In genomic region chr2:106165064-106165463, GRCh38 we compare ENCODE assay signal across 16 cellular contexts. TPM values are rescaled to one million over a fixed set of nuclear protein-coding genes. Genes with fewer than 3 reads are reported as not detected.
DNase-seq lines count a peak whose midpoint lies in the region; ATAC-seq and TF ChIP-seq lines count a peak whose summit lies in the region.
"Had no signal": no experiment of that assay in that cellular context is flagged by ENCODE, and none has a peak within 500 bp of the region (broad histone marks: within the 10 kb centered on the region; RNA-seq: fewer than 3 reads in every experiment).

No MANE protein-coding gene starts in this region.

- ATAC-seq in GM18519 (IDR thresholded peaks at IDR 0.05; ENCODE audit: low FRiP score, unreplicated experiment), result no peak

- POLR2A ChIA-PET in activated CD4-positive, alpha-beta memory T cell treated with anti-CD3 and anti-CD28 coated beads for 36 hours (lab: Charles Lee), result no interaction called here
- POLR2A ChIA-PET in activated CD4-positive, alpha-beta memory T cell treated with anti-CD3 and anti-CD28 coated beads, Interleukin-2, amount 10 ng/mL, durations not matched to agents 7 days and 5 days (lab: Charles Lee), result interaction anchor here (1.3 to 2.7 kb wide), 3 partner anchors 26 to 28 kb away, joined by 3 to 9 read pairs (median 4); no protein-coding TSS in a partner anchor

- peak overlapping the region; percentile 47 for H3K27ac Mint-ChIP-seq in activated CD4-positive, alpha-beta memory T cell treated with anti-CD3 and anti-CD28 coated beads for 36 hours
- no peak overlapping the region for H3K27ac Mint-ChIP-seq in activated CD4-positive, alpha-beta memory T cell treated with anti-CD3 and anti-CD28 coated beads, Interleukin-2, amount 10 ng/mL, durations not matched to agents 7 days and 5 days

- H3K9me3 Mint-ChIP-seq in activated CD4-positive, alpha-beta memory T cell treated with anti-CD3 and anti-CD28 coated beads for 36 hours, result no peaks in the 10 kb centered on the region
- no peaks in the 10 kb centered on the region for H3K9me3 Mint-ChIP-seq in activated CD4-positive, alpha-beta memory T cell treated with anti-CD3 and anti-CD28 coated beads, Interleukin-2, amount 10 ng/mL, durations not matched to agents 7 days and 5 days

- peak; percentile 29 for DNase-seq in activated CD4-positive, alpha-beta memory T cell treated with anti-CD3 and anti-CD28 coated beads for 36 hours
- no peak for DNase-seq in activated CD4-positive, alpha-beta memory T cell treated with anti-CD3 and anti-CD28 coated beads, Interleukin-2, amount 10 ng/mL, durations not matched to agents 7 days and 5 days
- DNase-seq in NB4 (ENCODE audit: low read depth) (peak; percentile 37), fibroblast of pulmonary artery (ENCODE audit: low read depth) (no peak), retinal pigment epithelial cell (ENCODE audit: low read depth) (no peak), NCI-H2171 (lab: John Stamatoyannopoulos, UW) (no peak)
- no peak for DNase-seq in activated effector memory CD4-positive, alpha-beta T cell treated with anti-CD3 and anti-CD28 coated beads, Interleukin-2, amount 50 U/mL, for 16 hours
- DNase-seq: activated CD4-positive, CD25-positive, alpha-beta regulatory T cell; amniotic stem cell; glutamatergic neuron; NCI-H1092; NCI-H510A treated with DMSO at 0.1 percent for 48 hours; SHP77 treated with DMSO at 0.1 percent for 48 hours; transverse colon had no signal

- TF ChIP-seq CTCF in NB4 (IDR thresholded peaks at IDR 0.05; ENCODE audit: low read depth, low read length) (no peak), fibroblast of pulmonary artery (IDR thresholded peaks at IDR 0.05; ENCODE audit: low read length, missing control alignments) (peak; percentile 7), retinal pigment epithelial cell (conservative IDR thresholded peaks at IDR 0.05; ENCODE audit: low read depth, low read length) (peak; percentile 22)

- peaks cover 68% of the 10 kb centered on the region for H3K4me1 Mint-ChIP-seq in activated CD4-positive, alpha-beta memory T cell treated with anti-CD3 and anti-CD28 coated beads for 36 hours (ENCODE audit: low read depth)
- peaks cover 51% of the 10 kb centered on the region for H3K4me1 Mint-ChIP-seq in activated CD4-positive, alpha-beta memory T cell treated with anti-CD3 and anti-CD28 coated beads, Interleukin-2, amount 10 ng/mL, durations not matched to agents 7 days and 5 days

- intact Hi-C loops in activated CD4-positive, alpha-beta memory T cell treated with anti-CD3 and anti-CD28 coated beads for 36 hours (cut with micrococcal nuclease), result no loop called here

- H3K4me3 ChIP-seq in NB4 (ENCODE audit: low read depth, low read length) (no peak overlapping the region), fibroblast of pulmonary artery (replicated peaks; ENCODE audit: low read depth, low read length) (no peak overlapping the region), retinal pigment epithelial cell (ENCODE audit: low read length) (no peak overlapping the region)
- H3K4me3 ChIP-seq: lung, transverse colon had no signal

- CTCF ChIA-PET in activated CD4-positive, alpha-beta memory T cell treated with anti-CD3 and anti-CD28 coated beads for 36 hours (lab: Charles Lee), result interaction anchor here (2.0 kb wide), 1 partner anchor 28 kb away, joined by 5 read pairs; no protein-coding TSS in a partner anchor
- CTCF ChIA-PET in activated CD4-positive, alpha-beta memory T cell treated with anti-CD3 and anti-CD28 coated beads, Interleukin-2, amount 10 ng/mL, durations not matched to agents 7 days and 5 days (lab: Charles Lee), result interaction anchor here (1.3 to 2.7 kb wide), 2 partner anchors 12 to 28 kb away, joined by 3 to 7 read pairs; no protein-coding TSS in a partner anchor

- no peak overlapping the region for H3K4me3 Mint-ChIP-seq in activated CD4-positive, alpha-beta memory T cell treated with anti-CD3 and anti-CD28 coated beads for 36 hours
- no peak overlapping the region for H3K4me3 Mint-ChIP-seq in activated CD4-positive, alpha-beta memory T cell treated with anti-CD3 and anti-CD28 coated beads, Interleukin-2, amount 10 ng/mL, durations not matched to agents 7 days and 5 days

- peaks cover 18% of the 10 kb centered on the region for H3K36me3 Mint-ChIP-seq in activated CD4-positive, alpha-beta memory T cell treated with anti-CD3 and anti-CD28 coated beads for 36 hours
- H3K36me3 Mint-ChIP-seq in activated CD4-positive, alpha-beta memory T cell treated with anti-CD3 and anti-CD28 coated beads, Interleukin-2, amount 10 ng/mL, durations not matched to agents 7 days and 5 days (ENCODE audit: low read depth), result peaks cover 34% of the 10 kb centered on the region

- H3K27me3 Mint-ChIP-seq in activated CD4-positive, alpha-beta memory T cell treated with anti-CD3 and anti-CD28 coated beads for 36 hours, result no peaks in the 10 kb centered on the region
- H3K27me3 Mint-ChIP-seq in activated CD4-positive, alpha-beta memory T cell treated with anti-CD3 and anti-CD28 coated beads, Interleukin-2, amount 10 ng/mL, durations not matched to agents 7 days and 5 days, result no peaks in the 10 kb centered on the region

- TF ChIP-seq POLR2A in NB4 (IDR thresholded peaks at IDR 0.05; ENCODE audit: extremely low read depth, insufficient read length), result no peak

RNA-seq across cellular contexts. Expression of gene UXS1, which starts 29.0 kb away (rescaled TPM):
- 10 to 100 TPM; 39.2 to 41.5 TPM for total RNA-seq in activated CD4-positive, alpha-beta memory T cell treated with anti-CD3 and anti-CD28 coated beads for 36 hours
- 10 to 100 TPM; 74.4 to 74.6 TPM for total RNA-seq in activated CD4-positive, alpha-beta memory T cell treated with anti-CD3 and anti-CD28 coated beads, Interleukin-2, amount 10 ng/mL, durations not matched to agents 7 days and 5 days

Comparison
In these comparisons a context has a peak if more than half of its experiments do, and no peak if none do; other contexts are left out.
1. DNase-seq: peak in activated CD4-positive, alpha-beta memory T cell treated with anti-CD3 and anti-CD28 coated beads for 36 hours (single experiment) and NB4 (single experiment); none in activated CD4-positive, alpha-beta memory T cell treated with anti-CD3 and anti-CD28 coated beads, Interleukin-2, amount 10 ng/mL, durations not matched to agents 7 days and 5 days (single experiment), fibroblast of pulmonary artery (single experiment), retinal pigment epithelial cell (single experiment), activated effector memory CD4-positive, alpha-beta T cell treated with anti-CD3 and anti-CD28 coated beads, Interleukin-2, amount 50 U/mL, for 16 hours (single experiment) and NCI-H2171 (single experiment).